ENCODE assay signal across 17 cellular contexts in genomic region chr11:44221992-44222391, GRCh38.
"Had no signal": no experiment of that assay in that cellular context is flagged by ENCODE, and none has a peak within 500 bp of the region (broad histone marks: within the 10 kb centered on the region; RNA-seq: fewer than 3 reads in every experiment).

No MANE protein-coding gene starts in this region.

- H3K4me1 ChIP-seq: esophagus squamous epithelium, foreskin keratinocyte, testis, transverse colon had no signal

- H3K4me3 ChIP-seq: esophagus squamous epithelium, lung, skin epidermis, testis, transverse colon had no signal

- H3K4me3 Mint-ChIP-seq: naive thymus-derived CD4-positive, alpha-beta T cell; stimulated activated naive B cell treated with anti-CD40 and anti-IgM and Interleukin-4, amounts not matched to agents 10 μg/mL and 1 μg/mL and 100 μg/mL, for 72 hours; stimulated activated naive CD8-positive, alpha-beta T cell treated with anti-CD3 and anti-CD28 coated beads, Interleukin-15, amount 100 ng/mL, for 72 hours had no signal

- H3K9me3 ChIP-seq: esophagus squamous epithelium, neutrophil, testis, transverse colon had no signal

- H3K9me3 Mint-ChIP-seq: naive thymus-derived CD4-positive, alpha-beta T cell; stimulated activated naive B cell treated with anti-CD40 and anti-IgM and Interleukin-4, amounts not matched to agents 10 μg/mL and 1 μg/mL and 100 μg/mL, for 72 hours; stimulated activated naive CD8-positive, alpha-beta T cell treated with anti-CD3 and anti-CD28 coated beads, Interleukin-15, amount 100 ng/mL, for 72 hours had no signal

- DNase-seq: esophagus squamous epithelium; foreskin keratinocyte; left colon; left ventricle myocardium superior; mesenchymal stem cell; naive thymus-derived CD4-positive, alpha-beta T cell; posterior cingulate gyrus; stimulated activated CD4-positive, alpha-beta T cell treated with anti-CD3 and anti-CD28 coated beads, Interleukin-2, amount 100 ng/mL, for 24 hours; stimulated activated CD4-positive, alpha-beta T cell treated with anti-CD3 and anti-CD28 coated beads, Interleukin-4, amount 100 ng/mL, for 4 hours; stimulated activated naive B cell treated with anti-CD40 and anti-IgM and Interleukin-4, amounts not matched to agents 10 μg/mL and 1 μg/mL and 100 μg/mL, for 72 hours; stimulated activated naive CD8-positive, alpha-beta T cell treated with anti-CD3 and anti-CD28 coated beads, Interleukin-15, amount 100 ng/mL, for 72 hours; testis; transverse colon had no signal

- H3K27me3 ChIP-seq: esophagus squamous epithelium, foreskin keratinocyte, neutrophil, testis, transverse colon had no signal

- H3K4me1 Mint-ChIP-seq: stimulated activated naive B cell treated with anti-CD40 and anti-IgM and Interleukin-4, amounts not matched to agents 10 μg/mL and 1 μg/mL and 100 μg/mL, for 72 hours had no signal

- H3K27me3 Mint-ChIP-seq: naive thymus-derived CD4-positive, alpha-beta T cell; stimulated activated naive B cell treated with anti-CD40 and anti-IgM and Interleukin-4, amounts not matched to agents 10 μg/mL and 1 μg/mL and 100 μg/mL, for 72 hours; stimulated activated naive CD8-positive, alpha-beta T cell treated with anti-CD3 and anti-CD28 coated beads, Interleukin-15, amount 100 ng/mL, for 72 hours had no signal

- H3K27ac Mint-ChIP-seq: naive thymus-derived CD4-positive, alpha-beta T cell; stimulated activated naive B cell treated with anti-CD40 and anti-IgM and Interleukin-4, amounts not matched to agents 10 μg/mL and 1 μg/mL and 100 μg/mL, for 72 hours; stimulated activated naive CD8-positive, alpha-beta T cell treated with anti-CD3 and anti-CD28 coated beads, Interleukin-15, amount 100 ng/mL, for 72 hours had no signal

- H3K36me3 ChIP-seq: neutrophil, transverse colon had no signal

- ATAC-seq: foreskin keratinocyte; left colon; left ventricle myocardium superior; naive thymus-derived CD4-positive, alpha-beta T cell; sciatic nerve; stimulated activated naive B cell treated with anti-CD40 and anti-IgM and Interleukin-4, amounts not matched to agents 10 μg/mL and 1 μg/mL and 100 μg/mL, for 72 hours; stimulated activated naive CD8-positive, alpha-beta T cell treated with anti-CD3 and anti-CD28 coated beads, Interleukin-15, amount 100 ng/mL, for 72 hours had no signal

- H3K27ac ChIP-seq: esophagus squamous epithelium, foreskin keratinocyte, neutrophil, skin epidermis, testis, transverse colon had no signal
